In the genomic region with DNA sequence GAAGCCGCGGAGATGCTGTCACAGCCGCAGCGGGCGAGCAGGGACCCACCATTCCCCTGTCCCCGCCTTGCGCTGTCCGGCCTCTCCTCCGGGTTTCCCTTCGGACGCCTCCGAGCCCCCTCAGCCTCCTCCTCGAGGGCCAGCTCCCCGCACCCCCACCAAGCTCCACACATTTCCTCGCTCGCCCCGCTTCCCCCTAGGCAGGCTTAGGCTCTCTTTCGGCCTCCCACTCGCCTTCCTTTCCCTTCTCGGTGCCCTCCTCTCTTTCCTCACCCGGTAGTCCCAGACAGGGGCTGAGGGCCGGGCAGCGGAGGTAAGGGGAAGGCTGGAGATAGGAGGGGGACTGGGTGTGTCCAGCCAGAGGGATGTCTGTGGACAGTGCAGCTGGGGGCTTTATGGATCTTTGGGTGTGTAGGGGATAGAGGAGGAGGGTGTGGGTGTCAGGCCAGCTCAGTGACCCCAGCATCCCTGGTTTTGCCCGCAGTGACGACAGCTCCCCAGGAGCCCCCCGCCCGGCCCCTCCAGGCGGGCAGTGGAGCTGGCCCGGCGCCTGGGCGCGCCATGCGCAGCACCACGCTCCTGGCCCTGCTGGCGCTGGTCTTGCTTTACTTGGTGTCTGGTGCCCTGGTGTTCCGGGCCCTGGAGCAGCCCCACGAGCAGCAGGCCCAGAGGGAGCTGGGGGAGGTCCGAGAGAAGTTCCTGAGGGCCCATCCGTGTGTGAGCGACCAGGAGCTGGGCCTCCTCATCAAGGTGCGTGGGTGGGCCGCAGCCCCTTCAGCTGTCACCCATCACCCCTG, we compare ENCODE assay signal across 10 cellular contexts. TPM values are rescaled to one million over a fixed set of nuclear protein-coding genes. Genes with fewer than 3 reads are reported as not detected.
DNase-seq lines count a peak whose midpoint lies in the region; ATAC-seq and TF ChIP-seq lines count a peak whose summit lies in the region.
"Had no signal": no experiment of that assay in that cellular context is flagged by ENCODE, and none has a peak within 500 bp of the region (broad histone marks: within the 10 kb centered on the region; RNA-seq: fewer than 3 reads in every experiment).

No MANE protein-coding gene starts in this region.

- H3K36me3 Mint-ChIP-seq in type B pancreatic cell, result peaks cover 10% of the 10 kb centered on the region

- H3K4me3 ChIP-seq in mammary epithelial cell (replicated peaks in 1 of 3; ENCODE audit: insufficient read depth in 1 of 3, low read depth in 2 of 3, low read length in 3 of 3), result peak overlapping the region; percentile 13 to 37 (median 32)
- peak overlapping the region; percentile 11 for H3K4me3 ChIP-seq in mesodermal cell (ENCODE audit: extremely low read depth, insufficient read depth, low read length, poor library complexity, severe bottlenecking)

- CTCF ChIA-PET in mammary epithelial cell (lab: Charles Lee; ENCODE audit: low non-redundant PET), result interaction anchor here (0.7 kb wide), 1 partner anchor 63 kb away, joined by 8 read pairs; no protein-coding TSS in a partner anchor

- H3K79me2 ChIP-seq in mammary epithelial cell (ENCODE audit: insufficient read depth, low read length), result no peaks in the 10 kb centered on the region

- TF ChIP-seq CTCF in mammary epithelial cell (conservative IDR thresholded peaks at IDR 0.05 in 1 of 2, IDR thresholded peaks at IDR 0.05 in 1 of 2; ENCODE audit: extremely low read depth in 1 of 2, insufficient read depth in 1 of 2, low read depth in 1 of 2, low read length in 2 of 2) (no peak), type B pancreatic cell (conservative IDR thresholded peaks at IDR 0.05) (no peak)

- no TSS peak for BruUV-seq in mammary epithelial cell (replicated peaks; lab: Mats Ljungman, UMichigan)

- intact Hi-C loops in Right ventricle myocardium inferior (cut with DNase I), result no loop called here
- intact Hi-C loops in cardiac septum (cut with DNase I), result no loop called here
- intact Hi-C loops in mammary epithelial cell (cut with micrococcal nuclease), result no loop called here

- H3K27ac ChIP-seq in mammary epithelial cell (ENCODE audit: insufficient read depth, low read depth, low read length), result no peak overlapping the region
- no peak overlapping the region for H3K27ac ChIP-seq in mesodermal cell (ENCODE audit: low read depth, low read length, severe bottlenecking)

- peak overlapping the region; percentile 85 for H3K4me2 ChIP-seq in mammary epithelial cell (ENCODE audit: insufficient read depth, low read depth, low read length)

- in situ Hi-C loops in mammary epithelial cell (cut with MboI; ENCODE audit: low sequenced_read_pairs in 2 of 2), result no loop called here

- H3K4me1 Mint-ChIP-seq in type B pancreatic cell (ENCODE audit: unreplicated experiment), result no peaks in the 10 kb centered on the region

- peak; percentile 47 for DNase-seq in Right ventricle myocardium inferior (ENCODE audit: missing footprints)
- DNase-seq in cardiac septum (ENCODE audit: low spot score), result no peak
- no peak for DNase-seq in mammary epithelial cell
- DNase-seq in type B pancreatic cell (ENCODE audit: extremely low spot score, unreplicated experiment), result no peak
- no peak for DNase-seq in NCI-H2196 (lab: John Stamatoyannopoulos, UW; ENCODE audit: unreplicated experiment)
- no peak for DNase-seq in cortex of kidney (lab: John Stamatoyannopoulos, UW)
- DNase-seq in RKO (ENCODE audit: low spot score), result no peak
- DNase-seq: activated CD8-positive, alpha-beta memory T cell treated with anti-CD3 and anti-CD28 coated beads, Interleukin-2, amount 50 U/mL, for 4 hours had no signal

- no peak overlapping the region for H3K9ac ChIP-seq in mammary epithelial cell (ENCODE audit: insufficient read depth, low read length)

- H4K20me1 ChIP-seq in mammary epithelial cell (ENCODE audit: insufficient read depth, low read length), result no peaks in the 10 kb centered on the region

- H3K9me3 ChIP-seq in mammary epithelial cell (replicated peaks; ENCODE audit: insufficient read depth, low read length), result no peaks in the 10 kb centered on the region
- no peaks in the 10 kb centered on the region for H3K9me3 ChIP-seq in mesodermal cell (ENCODE audit: control insufficient read depth, low read length)

- dilution Hi-C loops in mammary epithelial cell (cut with HindIII; ENCODE audit: low sequenced_read_pairs), result no loop called here

- WGBS in mammary epithelial cell (ENCODE audit: low coverage, missing lambda C conversion rate), result 80% methylated on average over 4 of the region's 42 CpGs
- WGBS in mesodermal cell (ENCODE audit: insufficient coverage in 2 of 2), 2 experiments, result 42 to 51% methylated on average over 33 to 35 of the region's 42 CpGs

- H3K27me3 Mint-ChIP-seq in type B pancreatic cell, result peaks cover 76% of the 10 kb centered on the region

- H2AFZ ChIP-seq in mammary epithelial cell (ENCODE audit: low read depth, low read length), result peak overlapping the region; percentile 31

- ATAC-seq in Right ventricle myocardium inferior, result no peak

- H3K27me3 ChIP-seq in mammary epithelial cell (ENCODE audit: insufficient read depth, low read length), result peaks cover 10% of the 10 kb centered on the region

- H3K27ac Mint-ChIP-seq in type B pancreatic cell, result no peak overlapping the region

- H3K4me3 Mint-ChIP-seq in type B pancreatic cell, result peak overlapping the region; percentile 54

- H3K36me3 ChIP-seq in mammary epithelial cell (ENCODE audit: insufficient read depth, low read length), result no peaks in the 10 kb centered on the region
- H3K36me3 ChIP-seq in mesodermal cell (ENCODE audit: control insufficient read depth, insufficient read depth, low read length), result no peaks in the 10 kb centered on the region

- peaks cover 10% of the 10 kb centered on the region for H3K4me1 ChIP-seq in mammary epithelial cell (ENCODE audit: insufficient read depth, low read length)
- peaks cover 3% of the 10 kb centered on the region for H3K4me1 ChIP-seq in mesodermal cell (ENCODE audit: control insufficient read depth, insufficient read depth, low read length, poor library complexity, severe bottlenecking)

- no peaks in the 10 kb centered on the region for H3K9me3 Mint-ChIP-seq in type B pancreatic cell

RNA-seq across cellular contexts. Expression of gene KCNK4, which starts 1.6 kb away (rescaled TPM):
- total RNA-seq in Right ventricle myocardium inferior (not detected), cardiac septum (not detected), mammary epithelial cell (not detected), type B pancreatic cell (ENCODE audit: low replicate concordance) (0.19 TPM in 1 of 2 replicates, not detected in the other)
- not detected for polyA plus RNA-seq in mammary epithelial cell
- not detected for polyA minus RNA-seq in mammary epithelial cell
- polyA plus RNA-seq in mesodermal cell (2013, experiment 1 of 2), result not detected
- polyA plus RNA-seq in mesodermal cell (2013, experiment 2 of 2), result not detected
- total RNA-seq: subcutaneous adipose tissue had no signal

RNA-seq across cellular contexts. Expression of gene GPR137, which starts 7.0 kb away (rescaled TPM):
- total RNA-seq in Right ventricle myocardium inferior (28.6 TPM), cardiac septum (37.7 TPM), mammary epithelial cell (10 to 100 TPM in 1 of 2 donors, 1 to 10 TPM in 1; 4.7 to 35.3 TPM), type B pancreatic cell (ENCODE audit: low replicate concordance) (43.7 and 47.9 TPM in 2 replicates)
- 12.4 TPM for polyA plus RNA-seq in mammary epithelial cell
- polyA minus RNA-seq in mammary epithelial cell, result 32.6 TPM
- polyA plus RNA-seq in mesodermal cell (2013, experiment 1 of 2), result 34.8 TPM
- polyA plus RNA-seq in mesodermal cell (2013, experiment 2 of 2), result 29.7 TPM

RNA-seq across cellular contexts. Expression of gene CATSPERZ, which starts 7.5 kb away (rescaled TPM):
- total RNA-seq in Right ventricle myocardium inferior, result not detected
- total RNA-seq in cardiac septum, result not detected
- not detected for total RNA-seq in mammary epithelial cell
- polyA plus RNA-seq in mammary epithelial cell, result 1.0 TPM
- polyA minus RNA-seq in mammary epithelial cell, result not detected
- 0.77 TPM for polyA plus RNA-seq in mesodermal cell (2013, experiment 1 of 2)
- not detected for polyA plus RNA-seq in mesodermal cell (2013, experiment 2 of 2)
- total RNA-seq in type B pancreatic cell (ENCODE audit: low replicate concordance), result not detected in 2 replicates
- total RNA-seq: subcutaneous adipose tissue had no signal

RNA-seq across cellular contexts. Expression of gene BAD, which starts 8.2 kb away (rescaled TPM):
- total RNA-seq in Right ventricle myocardium inferior (89.1 TPM), cardiac septum (45.9 TPM), mammary epithelial cell (10 to 100 TPM; 52.2 to 54.9 TPM), type B pancreatic cell (ENCODE audit: low replicate concordance) (39.3 and 48.7 TPM in 2 replicates)
- 58.5 TPM for polyA plus RNA-seq in mammary epithelial cell
- polyA minus RNA-seq in mammary epithelial cell, result 11.9 TPM
- polyA plus RNA-seq in mesodermal cell (2013, experiment 1 of 2), result 48.0 TPM
- 44.6 TPM for polyA plus RNA-seq in mesodermal cell (2013, experiment 2 of 2)

RNA-seq across cellular contexts. Expression of gene ESRRA, which starts 12.7 kb away (rescaled TPM):
- total RNA-seq in Right ventricle myocardium inferior (217 TPM), cardiac septum (116 TPM), mammary epithelial cell (10 to 100 TPM; 44.8 to 67.0 TPM), type B pancreatic cell (ENCODE audit: low replicate concordance) (41.7 and 76.0 TPM in 2 replicates)
- 34.7 TPM for polyA plus RNA-seq in mammary epithelial cell
- polyA minus RNA-seq in mammary epithelial cell, result 33.3 TPM
- polyA plus RNA-seq in mesodermal cell (2013, experiment 1 of 2), result 24.1 TPM
- 17.7 TPM for polyA plus RNA-seq in mesodermal cell (2013, experiment 2 of 2)
